19 cellular contexts compared by ENCODE assay signal in genomic region chr5:122169350-122170103, GRCh38. TPM values are rescaled to one million over a fixed set of nuclear protein-coding genes. Genes with fewer than 3 reads are reported as not detected.
DNase-seq lines count a peak whose midpoint lies in the region; TF ChIP-seq lines count a peak whose summit lies in the region.
"Had no signal": no experiment of that assay in that cellular context is flagged by ENCODE, and none has a peak within 500 bp of the region (broad histone marks: within the 10 kb centered on the region; RNA-seq: fewer than 3 reads in every experiment).

No MANE protein-coding gene starts in this region.

- intact Hi-C loops in activated naive CD4-positive, alpha-beta T cell treated with anti-CD3 and anti-CD28 coated beads for 36 hours (cut with micrococcal nuclease) = loop anchor here (5.0 kb wide), 1 partner anchor 1402 kb away; no protein-coding TSS in a partner anchor
- intact Hi-C loops in esophagus muscularis mucosa (cut with DNase I) (no loop called here), sigmoid colon (cut with DNase I) (no loop called here)

- H3K4me1 Mint-ChIP-seq in activated naive CD4-positive, alpha-beta T cell treated with anti-CD3 and anti-CD28 coated beads, Interleukin-2, amount 50 U/mL, for 24 hours = no peaks in the 10 kb centered on the region
- H3K4me1 Mint-ChIP-seq in activated naive CD4-positive, alpha-beta T cell treated with anti-CD3 and anti-CD28 coated beads for 36 hours (ENCODE audit: low read depth) = no peaks in the 10 kb centered on the region
- peaks cover 21% of the 10 kb centered on the region for H3K4me1 Mint-ChIP-seq in neural crest cell
- peaks cover 12% of the 10 kb centered on the region for H3K4me1 Mint-ChIP-seq in progenitor cell of endocrine pancreas (ENCODE audit: low read depth)
- H3K4me1 Mint-ChIP-seq: IgD-negative memory B cell had no signal

- H3K4me3 ChIP-seq in esophagus muscularis mucosa (no peak overlapping the region), sigmoid colon (no peak overlapping the region)
- H3K4me3 ChIP-seq: A549, GM23338 had no signal

- no peak for TF ChIP-seq EP300 in esophagus muscularis mucosa (IDR thresholded peaks at IDR 0.05)
- TF ChIP-seq EP300 in sigmoid colon (IDR thresholded peaks at IDR 0.05) = no peak

- H3K9me3 ChIP-seq in esophagus muscularis mucosa (no peaks in the 10 kb centered on the region), sigmoid colon (no peaks in the 10 kb centered on the region)
- H3K9me3 ChIP-seq: A549, Caco-2 had no signal

- H3K27me3 Mint-ChIP-seq in activated naive CD4-positive, alpha-beta T cell treated with anti-CD3 and anti-CD28 coated beads, Interleukin-2, amount 50 U/mL, for 24 hours = peaks cover 1% of the 10 kb centered on the region
- H3K27me3 Mint-ChIP-seq in activated naive CD4-positive, alpha-beta T cell treated with anti-CD3 and anti-CD28 coated beads for 36 hours (ENCODE audit: low read depth) = peaks cover 3% of the 10 kb centered on the region
- no peaks in the 10 kb centered on the region for H3K27me3 Mint-ChIP-seq in neural crest cell (ENCODE audit: low read depth)
- H3K27me3 Mint-ChIP-seq in progenitor cell of endocrine pancreas = no peaks in the 10 kb centered on the region
- H3K27me3 Mint-ChIP-seq: CD4-positive, alpha-beta T cell had no signal

- H3K4me1 ChIP-seq in esophagus muscularis mucosa = peaks cover 0 to 19% (median 8%) of the 10 kb centered on the region in 4 donors
- peaks cover 0 to 15% (median 10%) of the 10 kb centered on the region in 4 donors for H3K4me1 ChIP-seq in sigmoid colon

- H3K27ac ChIP-seq in esophagus muscularis mucosa (replicated peaks in 1 of 4) (no peak overlapping the region), sigmoid colon (no peak overlapping the region)
- H3K27ac ChIP-seq: 22Rv1, A549, C4-2B had no signal

- H3K27me3 ChIP-seq in esophagus muscularis mucosa (no peaks in the 10 kb centered on the region), sigmoid colon (no peaks in the 10 kb centered on the region)

- 95% methylated on average over 4 of the region's 4 CpGs for WGBS in esophagus muscularis mucosa
- 82 to 88% methylated on average over 4 of the region's 4 CpGs for WGBS in sigmoid colon, 2 donors

- TF ChIP-seq POLR2A in esophagus muscularis mucosa (IDR thresholded peaks at IDR 0.05; ENCODE audit: low read depth) (no peak), sigmoid colon (IDR thresholded peaks at IDR 0.05) (no peak)

- no peak for DNase-seq in activated naive CD4-positive, alpha-beta T cell treated with anti-CD3 and anti-CD28 coated beads for 36 hours
- DNase-seq in esophagus muscularis mucosa (ENCODE audit: extremely low spot score) (peak; percentile 39), neural crest cell (ENCODE audit: low read depth, low spot score) (no peak), sigmoid colon (no peak), progenitor cell of endocrine pancreas (ENCODE audit: low spot score, unreplicated experiment) (no peak)
- no peak for DNase-seq in stimulated activated naive CD4-positive, alpha-beta T cell treated with Interleukin-2 at 50 U/mL for 16 hours (lab: John Stamatoyannopoulos, UW)
- DNase-seq: AML-193; Caco-2; CD4-positive, alpha-beta T cell; DMS153; DMS79; GDM1; HCEC 1CT had no signal

- no peak overlapping the region for H3K4me3 Mint-ChIP-seq in activated naive CD4-positive, alpha-beta T cell treated with anti-CD3 and anti-CD28 coated beads, Interleukin-2, amount 50 U/mL, for 24 hours
- H3K4me3 Mint-ChIP-seq in activated naive CD4-positive, alpha-beta T cell treated with anti-CD3 and anti-CD28 coated beads for 36 hours = no peak overlapping the region
- H3K4me3 Mint-ChIP-seq in neural crest cell = no peak overlapping the region
- H3K4me3 Mint-ChIP-seq in progenitor cell of endocrine pancreas (ENCODE audit: low read depth) = no peak overlapping the region
- H3K4me3 Mint-ChIP-seq: CD4-positive, alpha-beta T cell; GM23338; IgD-negative memory B cell had no signal

- H3K36me3 Mint-ChIP-seq in activated naive CD4-positive, alpha-beta T cell treated with anti-CD3 and anti-CD28 coated beads, Interleukin-2, amount 50 U/mL, for 24 hours = no peaks in the 10 kb centered on the region
- H3K36me3 Mint-ChIP-seq in activated naive CD4-positive, alpha-beta T cell treated with anti-CD3 and anti-CD28 coated beads for 36 hours (ENCODE audit: low read depth) = no peaks in the 10 kb centered on the region
- no peaks in the 10 kb centered on the region for H3K36me3 Mint-ChIP-seq in neural crest cell (ENCODE audit: low read depth)
- no peaks in the 10 kb centered on the region for H3K36me3 Mint-ChIP-seq in progenitor cell of endocrine pancreas (ENCODE audit: insufficient read depth)
- H3K36me3 Mint-ChIP-seq: IgD-negative memory B cell had no signal

- peak overlapping the region; percentile 32 for H3K27ac Mint-ChIP-seq in activated naive CD4-positive, alpha-beta T cell treated with anti-CD3 and anti-CD28 coated beads, Interleukin-2, amount 50 U/mL, for 24 hours
- no peak overlapping the region for H3K27ac Mint-ChIP-seq in activated naive CD4-positive, alpha-beta T cell treated with anti-CD3 and anti-CD28 coated beads for 36 hours
- H3K27ac Mint-ChIP-seq in neural crest cell (ENCODE audit: unreplicated experiment) (peak overlapping the region; percentile 39), progenitor cell of endocrine pancreas (no peak overlapping the region)
- H3K27ac Mint-ChIP-seq: CD4-positive, alpha-beta T cell; GM23338; IgD-negative memory B cell had no signal

- TF ChIP-seq CTCF in esophagus muscularis mucosa (IDR thresholded peaks at IDR 0.05) (no peak), neural crest cell (conservative IDR thresholded peaks at IDR 0.05) (no peak), sigmoid colon (IDR thresholded peaks at IDR 0.05) (no peak), progenitor cell of endocrine pancreas (IDR thresholded peaks at IDR 0.05; ENCODE audit: unreplicated experiment) (no peak)

- H3K36me3 ChIP-seq in esophagus muscularis mucosa = no peaks in the 10 kb centered on the region
- no peaks in the 10 kb centered on the region for H3K36me3 ChIP-seq in sigmoid colon

- no peaks in the 10 kb centered on the region for H3K9me3 Mint-ChIP-seq in activated naive CD4-positive, alpha-beta T cell treated with anti-CD3 and anti-CD28 coated beads, Interleukin-2, amount 50 U/mL, for 24 hours
- no peaks in the 10 kb centered on the region for H3K9me3 Mint-ChIP-seq in activated naive CD4-positive, alpha-beta T cell treated with anti-CD3 and anti-CD28 coated beads for 36 hours
- peaks cover 5% of the 10 kb centered on the region for H3K9me3 Mint-ChIP-seq in neural crest cell
- H3K9me3 Mint-ChIP-seq in progenitor cell of endocrine pancreas (ENCODE audit: low read depth) = no peaks in the 10 kb centered on the region
- H3K9me3 Mint-ChIP-seq: CD4-positive, alpha-beta T cell; GM23338 had no signal

- CTCF ChIA-PET in activated naive CD4-positive, alpha-beta T cell treated with anti-CD3 and anti-CD28 coated beads for 36 hours (lab: Charles Lee) = no interaction called here

RNA-seq across cellular contexts. Expression of gene ZNF474, which starts 40.2 kb away (rescaled TPM):
- not detected for total RNA-seq in activated naive CD4-positive, alpha-beta T cell treated with anti-CD3 and anti-CD28 coated beads for 36 hours
- total RNA-seq in esophagus muscularis mucosa (1 to 10 TPM in 1 of 4 donors, under 1 TPM in 2, not detected in 1; 0.33 to 1.8 (median 0.71) TPM), neural crest cell (0.30 and 0.47 TPM in 2 replicates), sigmoid colon (under 1 TPM in 2 of 4 donors, not detected in 2; 0.27 to 0.28 TPM), progenitor cell of endocrine pancreas (0.29 and 0.43 TPM in 2 replicates)
- under 1 TPM in 1 of 3 donors, not detected in 2; 0.07 TPM for polyA plus RNA-seq in sigmoid colon
- total RNA-seq: Caco-2 had no signal
- polyA plus RNA-seq: GM23338 had no signal

Comparison
In these comparisons a context has a peak if more than half of its experiments do, and no peak if none do; other contexts are left out.
1. H3K27ac Mint-ChIP-seq: peak in activated naive CD4-positive, alpha-beta T cell treated with anti-CD3 and anti-CD28 coated beads, Interleukin-2, amount 50 U/mL, for 24 hours (single experiment) and neural crest cell (single experiment); none in activated naive CD4-positive, alpha-beta T cell treated with anti-CD3 and anti-CD28 coated beads for 36 hours (single experiment) and progenitor cell of endocrine pancreas (single experiment).